Comparison of ENCODE assay signal across 6 cellular contexts in genomic region chr11:64866173-64866491, GRCh38. TPM values are rescaled to one million over a fixed set of nuclear protein-coding genes. Genes with fewer than 3 reads are reported as not detected.
DNase-seq lines count a peak whose midpoint lies in the region; ATAC-seq and TF ChIP-seq lines count a peak whose summit lies in the region.

No MANE protein-coding gene starts in this region.

- CTCF ChIA-PET in GM10248 (lab: Yijun Ruan, JAX), result interaction anchor here (16.7 to 33.1 kb wide), 2 partner anchors 17 to 21 kb away, joined by 356 to 1137 read pairs; partner anchors contain the start of genes CDC42BPG and EHD1

- no peaks in the 10 kb centered on the region for H3K9me3 ChIP-seq in heart left ventricle
- H3K9me3 ChIP-seq in esophagus squamous epithelium, result no peaks in the 10 kb centered on the region

- peaks cover 6% of the 10 kb centered on the region for H3K9me3 Mint-ChIP-seq in type B pancreatic cell

- intact Hi-C loops in heart left ventricle (cut with DNase I) (no loop called here), left cardiac atrium (cut with DNase I) (no loop called here), esophagus squamous epithelium (cut with DNase I) (no loop called here)

- H3K27me3 ChIP-seq in heart left ventricle (no peaks in the 10 kb centered on the region), esophagus squamous epithelium (no peaks in the 10 kb centered on the region)

- H3K27ac ChIP-seq in heart left ventricle, result peak overlapping the region in 11 of 12 donors; percentile 87 to 99 (median 93)
- peak overlapping the region; percentile 33 to 93 (median 82) for H3K27ac ChIP-seq in esophagus squamous epithelium

- DNase-seq in heart left ventricle (no peak), left cardiac atrium (no peak), esophagus squamous epithelium (lab: John Stamatoyannopoulos, UW) (no peak), type B pancreatic cell (ENCODE audit: extremely low spot score, unreplicated experiment) (no peak), GM10248 (ENCODE audit: extremely low spot score) (no peak)

- peaks cover 12% of the 10 kb centered on the region for H3K36me3 Mint-ChIP-seq in type B pancreatic cell

- H3K36me3 ChIP-seq in heart left ventricle (peaks cover 0 to 32% (median 6%) of the 10 kb centered on the region in 9 donors), esophagus squamous epithelium (peaks cover 0 to 5% (median 0%) of the 10 kb centered on the region in 3 donors)

- H3K27me3 Mint-ChIP-seq in type B pancreatic cell, result no peaks in the 10 kb centered on the region

- TF ChIP-seq POLR2A in heart left ventricle (IDR thresholded peaks at IDR 0.05) (no peak), esophagus squamous epithelium (IDR thresholded peaks at IDR 0.05) (no peak)

- peaks cover 55 to 99% (median 86%) of the 10 kb centered on the region in 12 donors for H3K4me1 ChIP-seq in heart left ventricle
- peaks cover 64 to 99% (median 86%) of the 10 kb centered on the region in 3 donors for H3K4me1 ChIP-seq in esophagus squamous epithelium

- no peak overlapping the region for H3K4me3 Mint-ChIP-seq in type B pancreatic cell

- H3K27ac Mint-ChIP-seq in type B pancreatic cell, result peak overlapping the region; percentile 81

- ATAC-seq in heart left ventricle, result no peak
- ATAC-seq in left cardiac atrium, result no peak
- no peak for ATAC-seq in HG02840 (IDR thresholded peaks at IDR 0.05; ENCODE audit: low FRiP score, unreplicated experiment)

- POLR2A ChIA-PET in GM10248 (lab: Yijun Ruan, JAX), result interaction anchor here (3.9 to 13.1 kb wide), 2 partner anchors 11 to 17 kb away, joined by 35 to 225 read pairs; partner anchors contain the start of gene EHD1

- TF ChIP-seq CTCF in heart left ventricle (IDR thresholded peaks at IDR 0.05) (no peak), esophagus squamous epithelium (IDR thresholded peaks at IDR 0.05) (no peak), type B pancreatic cell (conservative IDR thresholded peaks at IDR 0.05) (no peak), GM10248 (IDR thresholded peaks at IDR 0.05; ENCODE audit: control extremely low read depth, extremely low read depth, low read depth, missing control alignments) (no peak)

- peaks cover 44% of the 10 kb centered on the region for H3K4me1 Mint-ChIP-seq in type B pancreatic cell (ENCODE audit: unreplicated experiment)

- H3K4me3 ChIP-seq in heart left ventricle, result no peak overlapping the region
- no peak overlapping the region for H3K4me3 ChIP-seq in esophagus squamous epithelium

- WGBS in heart left ventricle, 4 donors, result 92 to 97% (median 94%) methylated on average over 4 of the region's 4 CpGs
- 73 to 85% methylated on average over 4 of the region's 4 CpGs for WGBS in esophagus squamous epithelium, 2 donors

RNA-seq across cellular contexts. Expression of gene EHD1, which starts 12.3 kb away (rescaled TPM):
- 100 to 1,000 TPM in 1 of 9 donors, 10 to 100 TPM in 8; 38.2 to 102 (median 58.2) TPM for total RNA-seq in heart left ventricle
- 10 to 100 TPM; 27.9 to 50.4 TPM for polyA plus RNA-seq in heart left ventricle
- 10 to 100 TPM; 36.6 to 43.1 TPM for total RNA-seq in left cardiac atrium
- total RNA-seq in esophagus squamous epithelium, result 10 to 100 TPM; 29.5 to 44.0 (median 31.8) TPM
- 86.6 and 121 TPM in 2 replicates for total RNA-seq in type B pancreatic cell (ENCODE audit: low replicate concordance)

RNA-seq across cellular contexts. Expression of gene CDC42BPG, which starts 21.7 kb away (rescaled TPM):
- total RNA-seq in heart left ventricle, result under 1 TPM in 8 of 9 donors, not detected in 1; 0.12 to 0.50 (median 0.26) TPM
- under 1 TPM; 0.12 to 0.15 TPM for polyA plus RNA-seq in heart left ventricle
- total RNA-seq in left cardiac atrium, result under 1 TPM; 0.55 to 0.65 TPM
- 10 to 100 TPM; 16.4 to 48.5 (median 25.0) TPM for total RNA-seq in esophagus squamous epithelium
- total RNA-seq in type B pancreatic cell (ENCODE audit: low replicate concordance), result 20.1 and 47.7 TPM in 2 replicates

RNA-seq across cellular contexts. Expression of gene ATG2A, which starts 50.9 kb away (rescaled TPM):
- total RNA-seq in heart left ventricle (10 to 100 TPM; 11.4 to 38.5 (median 18.4) TPM), left cardiac atrium (10 to 100 TPM; 12.3 to 14.6 TPM), esophagus squamous epithelium (10 to 100 TPM; 14.1 to 26.1 (median 19.6) TPM), type B pancreatic cell (ENCODE audit: low replicate concordance) (26.8 and 30.8 TPM in 2 replicates)
- polyA plus RNA-seq in heart left ventricle, result 10 to 100 TPM; 12.8 to 16.1 TPM

RNA-seq across cellular contexts. Expression of gene MEN1, which starts 55.8 kb away (rescaled TPM):
- total RNA-seq in heart left ventricle (10 to 100 TPM in 4 of 9 donors, 1 to 10 TPM in 5; 6.6 to 15.0 (median 9.0) TPM), left cardiac atrium (10 to 100 TPM in 1 of 2 donors, 1 to 10 TPM in 1; 9.0 to 12.3 TPM), esophagus squamous epithelium (10 to 100 TPM; 14.9 to 23.3 (median 17.0) TPM), type B pancreatic cell (ENCODE audit: low replicate concordance) (35.5 and 50.6 TPM in 2 replicates)
- 10 to 100 TPM in 1 of 2 donors, 1 to 10 TPM in 1; 7.2 to 15.2 TPM for polyA plus RNA-seq in heart left ventricle

RNA-seq across cellular contexts. Expression of gene PPP2R5B, which starts 58.4 kb away (rescaled TPM):
- total RNA-seq in heart left ventricle (10 to 100 TPM; 17.5 to 32.5 (median 22.3) TPM), left cardiac atrium (10 to 100 TPM; 17.9 to 20.5 TPM), esophagus squamous epithelium (10 to 100 TPM in 1 of 4 donors, 1 to 10 TPM in 3; 7.7 to 10.5 (median 8.6) TPM), type B pancreatic cell (ENCODE audit: low replicate concordance) (14.8 and 19.4 TPM in 2 replicates)
- 10 to 100 TPM; 27.1 to 34.3 TPM for polyA plus RNA-seq in heart left ventricle

Comparison
In these comparisons a context has a peak if more than half of its experiments do, and no peak if none do; other contexts are left out.
1. RNA of gene CDC42BPG, which starts 21.7 kb away (total RNA-seq): 16.4 to 48.5 TPM in esophagus squamous epithelium and 20.1 to 47.7 TPM in type B pancreatic cell; 0.55 to 0.65 TPM in left cardiac atrium and 0.12 to 0.50 TPM in heart left ventricle; every median in the first group is over 10 times any median in the second.